21 cellular contexts compared by ENCODE assay signal in the genomic region with DNA sequence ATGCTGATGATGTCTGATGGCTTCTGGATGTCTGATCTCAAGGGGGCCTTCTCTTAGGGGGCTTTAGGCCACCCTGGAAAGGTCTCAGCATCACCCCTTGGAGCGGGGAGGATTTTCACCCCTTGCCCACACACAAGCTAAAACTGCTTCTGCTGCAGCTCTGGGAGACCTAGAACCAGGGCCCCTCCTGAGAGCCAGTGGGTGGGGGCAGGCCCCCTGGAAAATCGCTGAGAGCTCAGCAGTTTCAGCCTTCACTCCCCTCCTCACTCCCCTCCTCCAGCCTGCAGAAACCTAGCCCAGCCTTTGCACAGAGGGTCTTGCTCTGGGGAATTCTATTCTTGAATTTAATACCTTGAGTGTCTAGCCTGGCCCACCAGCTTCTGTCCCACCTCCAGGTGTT. TPM values are rescaled to one million over a fixed set of nuclear protein-coding genes. Genes with fewer than 3 reads are reported as not detected.
DNase-seq lines count a peak whose midpoint lies in the region; ATAC-seq lines count a peak whose summit lies in the region.
"Had no signal": no experiment of that assay in that cellular context is flagged by ENCODE, and none has a peak within 500 bp of the region (broad histone marks: within the 10 kb centered on the region; RNA-seq: fewer than 3 reads in every experiment).

No MANE protein-coding gene starts in this region.

- no peaks in the 10 kb centered on the region for H3K27me3 Mint-ChIP-seq in activated CD4-positive, alpha-beta T cell treated with anti-CD3 and anti-CD28 coated beads, Interleukin-2, amount 10 ng/mL, durations not matched to agents 7 days and 5 days
- H3K27me3 Mint-ChIP-seq in CD8-positive, alpha-beta memory T cell = no peaks in the 10 kb centered on the region
- no peaks in the 10 kb centered on the region for H3K27me3 Mint-ChIP-seq in activated T-cell treated with anti-CD3 and anti-CD28 coated beads, Interleukin-2, amount 50 U/mL, for 4 hours (ENCODE audit: low read depth)
- no peaks in the 10 kb centered on the region for H3K27me3 Mint-ChIP-seq in naive B cell

- no peak for DNase-seq in activated CD4-positive, alpha-beta T cell treated with anti-CD3 and anti-CD28 coated beads, Interleukin-2, amount 10 ng/mL, durations not matched to agents 7 days and 5 days
- no peak for DNase-seq in activated CD4-positive, alpha-beta T cell treated with anti-CD3 and anti-CD28 coated beads for 4 hours
- no peak for DNase-seq in CD8-positive, alpha-beta memory T cell
- no peak for DNase-seq in activated T-cell treated with anti-CD3 and anti-CD28 coated beads, Interleukin-2, amount 50 U/mL, for 4 hours
- DNase-seq in naive B cell (no peak), NCI-H82 (lab: John Stamatoyannopoulos, UW) (no peak), head of caudate nucleus (no peak)
- DNase-seq: activated CD4-positive, CD25-positive, alpha-beta regulatory T cell treated with anti-CD3 and anti-CD28 coated beads, Interleukin-2, amount 50 U/mL, for 72 hours; H9; left colon; MG63; NCI-H146; NCI-H748 treated with DMSO at 0.1 percent for 48 hours; PC-3; T1000; trophoblast cell had no signal

- H3K9me3 ChIP-seq in CD8-positive, alpha-beta memory T cell (ENCODE audit: low read length) = no peaks in the 10 kb centered on the region
- H3K9me3 ChIP-seq: MG63, neutrophil, SJSA1 had no signal

- H3K36me3 ChIP-seq in CD8-positive, alpha-beta memory T cell (ENCODE audit: insufficient read depth, low read length) = peaks cover 28% of the 10 kb centered on the region
- H3K36me3 ChIP-seq: MG63, neutrophil, SJSA1 had no signal

- H3K27ac Mint-ChIP-seq in activated CD4-positive, alpha-beta T cell treated with anti-CD3 and anti-CD28 coated beads, Interleukin-2, amount 10 ng/mL, durations not matched to agents 7 days and 5 days = peak overlapping the region; percentile 95
- peak overlapping the region; percentile 85 to 99 (median 94) for H3K27ac Mint-ChIP-seq in CD8-positive, alpha-beta memory T cell
- H3K27ac Mint-ChIP-seq in naive B cell = peak overlapping the region; percentile 73 to 93 (median 80)
- H3K27ac Mint-ChIP-seq: H9, mesothelial cell of epicardium had no signal

- H3K4me1 Mint-ChIP-seq in activated CD4-positive, alpha-beta T cell treated with anti-CD3 and anti-CD28 coated beads, Interleukin-2, amount 10 ng/mL, durations not matched to agents 7 days and 5 days = peaks cover 87% of the 10 kb centered on the region
- peaks cover 73 to 90% (median 84%) of the 10 kb centered on the region in 3 donors for H3K4me1 Mint-ChIP-seq in CD8-positive, alpha-beta memory T cell
- H3K4me1 Mint-ChIP-seq in activated T-cell treated with anti-CD3 and anti-CD28 coated beads, Interleukin-2, amount 50 U/mL, for 4 hours (ENCODE audit: low read depth) = peaks cover 82% of the 10 kb centered on the region
- peaks cover 27 to 64% (median 39%) of the 10 kb centered on the region in 3 donors for H3K4me1 Mint-ChIP-seq in naive B cell

- H3K36me3 Mint-ChIP-seq in activated CD4-positive, alpha-beta T cell treated with anti-CD3 and anti-CD28 coated beads, Interleukin-2, amount 10 ng/mL, durations not matched to agents 7 days and 5 days (ENCODE audit: low read depth) = peaks cover 81% of the 10 kb centered on the region
- H3K36me3 Mint-ChIP-seq in CD8-positive, alpha-beta memory T cell = peaks cover 6 to 78% (median 20%) of the 10 kb centered on the region in 3 donors
- peaks cover 53% of the 10 kb centered on the region for H3K36me3 Mint-ChIP-seq in activated T-cell treated with anti-CD3 and anti-CD28 coated beads, Interleukin-2, amount 50 U/mL, for 4 hours (ENCODE audit: insufficient read depth)
- H3K36me3 Mint-ChIP-seq in naive B cell = peaks cover 0 to 4% of the 10 kb centered on the region in 2 donors
- H3K36me3 Mint-ChIP-seq: mesothelial cell of epicardium had no signal

- H3K4me3 Mint-ChIP-seq in activated CD4-positive, alpha-beta T cell treated with anti-CD3 and anti-CD28 coated beads, Interleukin-2, amount 10 ng/mL, durations not matched to agents 7 days and 5 days = peak overlapping the region; percentile 42
- peak overlapping the region in 4 of 7 donors; percentile 17 to 61 (median 44) for H3K4me3 Mint-ChIP-seq in CD8-positive, alpha-beta memory T cell
- H3K4me3 Mint-ChIP-seq in activated T-cell treated with anti-CD3 and anti-CD28 coated beads, Interleukin-2, amount 50 U/mL, for 4 hours = peak overlapping the region; percentile 79
- peak overlapping the region in 1 of 8 donors; percentile 41 for H3K4me3 Mint-ChIP-seq in naive B cell
- H3K4me3 Mint-ChIP-seq: H9, mesothelial cell of epicardium had no signal

- H3K9me3 Mint-ChIP-seq in activated CD4-positive, alpha-beta T cell treated with anti-CD3 and anti-CD28 coated beads, Interleukin-2, amount 10 ng/mL, durations not matched to agents 7 days and 5 days = no peaks in the 10 kb centered on the region
- H3K9me3 Mint-ChIP-seq in CD8-positive, alpha-beta memory T cell = no peaks in the 10 kb centered on the region
- no peaks in the 10 kb centered on the region for H3K9me3 Mint-ChIP-seq in activated T-cell treated with anti-CD3 and anti-CD28 coated beads, Interleukin-2, amount 50 U/mL, for 4 hours
- no peaks in the 10 kb centered on the region for H3K9me3 Mint-ChIP-seq in naive B cell
- H3K9me3 Mint-ChIP-seq: H9, mesothelial cell of epicardium had no signal

- ATAC-seq in activated T-cell treated with anti-CD3 and anti-CD28 coated beads, Interleukin-2, amount 50 U/mL, for 4 hours = no peak
- no peak for ATAC-seq in naive B cell (ENCODE audit: low read depth in 2 of 2)
- no peak for ATAC-seq in HG02885 (IDR thresholded peaks at IDR 0.05; ENCODE audit: poor library complexity, unreplicated experiment)
- ATAC-seq: left colon, PC-3 had no signal

- H3K4me3 ChIP-seq in CD8-positive, alpha-beta memory T cell (ENCODE audit: low read length) = peak overlapping the region; percentile 10
- H3K4me3 ChIP-seq: MG63, SJSA1 had no signal

- H3K27me3 ChIP-seq in CD8-positive, alpha-beta memory T cell (ENCODE audit: insufficient read depth, low read length, poor library complexity, severe bottlenecking) = no peaks in the 10 kb centered on the region

- CTCF ChIA-PET in activated CD4-positive, alpha-beta T cell treated with anti-CD3 and anti-CD28 coated beads, Interleukin-2, amount 10 ng/mL, durations not matched to agents 7 days and 5 days (lab: Charles Lee) = interaction anchor here (1.1 to 1.2 kb wide), 2 partner anchors 9 to 15 kb away, joined by 3 to 5 read pairs; no protein-coding TSS in a partner anchor
- CTCF ChIA-PET in CD8-positive, alpha-beta memory T cell (lab: Charles Lee) = interaction anchor here (1.2 kb wide), 1 partner anchor 73 kb away, joined by 3 read pairs; no protein-coding TSS in a partner anchor

- H3K27ac ChIP-seq in CD8-positive, alpha-beta memory T cell (ENCODE audit: low read depth, low read length) = no peak overlapping the region
- H3K27ac ChIP-seq: epithelial cell of prostate, neutrophil, SJSA1 had no signal

- intact Hi-C loops in head of caudate nucleus (cut with DNase I) = no loop called here

- POLR2A ChIA-PET in activated CD4-positive, alpha-beta T cell treated with anti-CD3 and anti-CD28 coated beads, Interleukin-2, amount 10 ng/mL, durations not matched to agents 7 days and 5 days (lab: Charles Lee) = interaction anchor here (0.7 to 1.0 kb wide), 2 partner anchors 17 to 79 kb away, joined by 3 read pairs; partner anchors contain the start of gene CD6
- POLR2A ChIA-PET in CD8-positive, alpha-beta memory T cell (lab: Charles Lee) = interaction anchor here (0.6 to 1.5 kb wide), 3 partner anchors 11 to 123 kb away, joined by 4 to 11 read pairs (median 10); no protein-coding TSS in a partner anchor

- H3K4me1 ChIP-seq in CD8-positive, alpha-beta memory T cell (ENCODE audit: insufficient read depth, low read length) = peaks cover 77% of the 10 kb centered on the region

RNA-seq across cellular contexts. Expression of gene CD6, which starts 17.2 kb away (rescaled TPM):
- total RNA-seq in activated CD4-positive, alpha-beta T cell treated with anti-CD3 and anti-CD28 coated beads, Interleukin-2, amount 10 ng/mL, durations not matched to agents 7 days and 5 days = 100 to 1,000 TPM; 368 to 402 TPM
- 100 to 1,000 TPM; 229 to 233 TPM for total RNA-seq in CD8-positive, alpha-beta memory T cell
- polyA plus RNA-seq in CD8-positive, alpha-beta memory T cell = 156 TPM
- 100 to 1,000 TPM; 638 to 711 (median 642) TPM for total RNA-seq in activated T-cell treated with anti-CD3 and anti-CD28 coated beads, Interleukin-2, amount 50 U/mL, for 4 hours
- polyA plus RNA-seq in naive B cell (ENCODE audit: low read depth in 6 of 6) = 10 to 100 TPM in 4 of 6 donors, 1 to 10 TPM in 2; 6.4 to 25.2 (median 10.8) TPM
- total RNA-seq: H9, PC-3 had no signal

RNA-seq across cellular contexts. Expression of gene SLC15A3, which starts 36.7 kb away (rescaled TPM):
- total RNA-seq in activated CD4-positive, alpha-beta T cell treated with anti-CD3 and anti-CD28 coated beads, Interleukin-2, amount 10 ng/mL, durations not matched to agents 7 days and 5 days = 1 to 10 TPM; 4.0 to 4.2 TPM
- total RNA-seq in CD8-positive, alpha-beta memory T cell = 1 to 10 TPM; 1.2 to 1.5 TPM
- polyA plus RNA-seq in CD8-positive, alpha-beta memory T cell = not detected
- 1 to 10 TPM; 3.8 to 6.1 (median 5.5) TPM for total RNA-seq in activated T-cell treated with anti-CD3 and anti-CD28 coated beads, Interleukin-2, amount 50 U/mL, for 4 hours
- 10 to 100 TPM in 5 of 6 donors, 1 to 10 TPM in 1; 7.0 to 18.1 (median 15.9) TPM for polyA plus RNA-seq in naive B cell (ENCODE audit: low read depth in 6 of 6)
- total RNA-seq: PC-3 had no signal
